Comparison of ENCODE assay signal across 8 cellular contexts in genomic region chr19:33430674-33431277, GRCh38. TPM values are rescaled to one million over a fixed set of nuclear protein-coding genes. Genes with fewer than 3 reads are reported as not detected.
A peak's percentile ranks its signal among the peaks of the same experiment; 100 is the strongest.
DNase-seq lines count a peak whose midpoint lies in the region; ATAC-seq and TF ChIP-seq lines count a peak whose summit lies in the region.

No MANE protein-coding gene starts in this region.

- peak overlapping the region; percentile 78 for H2AFZ ChIP-seq in IMR-90 (replicated peaks; ENCODE audit: low read length, poor library complexity)
- H2AFZ ChIP-seq in OCI-LY7 (ENCODE audit: low read length) = no peak overlapping the region

- peak; percentile 37 for DNase-seq in DMS79 (lab: John Stamatoyannopoulos, UW)
- DNase-seq in IMR-90 = peak; percentile 61
- DNase-seq in OCI-LY7 (ENCODE audit: low spot score) = peak; percentile 60
- peak; percentile 70 for DNase-seq in activated T-cell treated with anti-CD3 and anti-CD28 coated beads, Interleukin-2, amount 50 U/mL, for 1 hour
- no peak for DNase-seq in esophagus muscularis mucosa (ENCODE audit: extremely low spot score)
- peak; percentile 84 for DNase-seq in nephron progenitor cell
- peak; percentile 28 for DNase-seq in stromal cell of bone marrow (ENCODE audit: low read depth)

- H3K27me3 Mint-ChIP-seq in nephron progenitor cell (ENCODE audit: low read depth, poor library complexity) = peaks cover 28% of the 10 kb centered on the region

- H3K4me3 ChIP-seq in IMR-90 (ENCODE audit: insufficient read depth, low read depth, low read length) = no peak overlapping the region
- no peak overlapping the region for H3K4me3 ChIP-seq in OCI-LY7 (ENCODE audit: low read depth, low read length, poor library complexity, severe bottlenecking)
- H3K4me3 ChIP-seq in esophagus muscularis mucosa = no peak overlapping the region

- no peaks in the 10 kb centered on the region for H3K79me1 ChIP-seq in IMR-90 (ENCODE audit: low read depth in 1 of 2, low read length in 2 of 2)

- H2BK5ac ChIP-seq in IMR-90 (ENCODE audit: low read depth, low read length, poor library complexity, severe bottlenecking) = no peak overlapping the region

- no peak overlapping the region for H2AK9ac ChIP-seq in IMR-90 (replicated peaks; ENCODE audit: low read depth, low read length, poor library complexity)

- H3K27me3 ChIP-seq in IMR-90 (ENCODE audit: control insufficient read depth, insufficient read depth, low read length) (no peaks in the 10 kb centered on the region), esophagus muscularis mucosa (no peaks in the 10 kb centered on the region)

- peaks cover 5% of the 10 kb centered on the region; the same call in 1 of the 2 replicates for H3K9me1 ChIP-seq in IMR-90 (ENCODE audit: insufficient read depth, low read length)

- no peak overlapping the region for H4K91ac ChIP-seq in IMR-90 (ENCODE audit: insufficient read depth, low read depth, low read length)

- H3K36me3 ChIP-seq in IMR-90 (ENCODE audit: control insufficient read depth, insufficient read depth, low read length) = no peaks in the 10 kb centered on the region
- no peaks in the 10 kb centered on the region for H3K36me3 ChIP-seq in OCI-LY7 (ENCODE audit: insufficient read depth, low read length)
- peaks cover 0 to 6% (median 3%) of the 10 kb centered on the region in 4 donors for H3K36me3 ChIP-seq in esophagus muscularis mucosa

- no peak overlapping the region for H4K5ac ChIP-seq in IMR-90 (ENCODE audit: low read depth, low read length)

- H3K27ac Mint-ChIP-seq in nephron progenitor cell = no peak overlapping the region

- H3K18ac ChIP-seq in IMR-90 (ENCODE audit: low read depth, low read length) = no peak overlapping the region

- WGBS in IMR-90 (ENCODE audit: extremely low coverage in 2 of 2, insufficient read length in 1 of 2), 2 experiments = 33% methylated on average over 6 of the region's 13 CpGs; no CpG with 5 or more reads in 1 of the 2 experiments
- 37% methylated on average over 13 of the region's 13 CpGs for WGBS in esophagus muscularis mucosa

- no peak overlapping the region for H2BK120ac ChIP-seq in IMR-90 (ENCODE audit: low read depth, low read length)

- TF ChIP-seq POLR2A in IMR-90 (IDR thresholded peaks at IDR 0.05; ENCODE audit: low read depth, low read length) (no peak), esophagus muscularis mucosa (IDR thresholded peaks at IDR 0.05; ENCODE audit: low read depth) (no peak)

- H2BK20ac ChIP-seq in IMR-90 (ENCODE audit: low read depth, low read length) = no peak overlapping the region

- dilution Hi-C loops in IMR-90 (cut with HindIII; ENCODE audit: low sequenced_read_pairs, unreplicated experiment) = no loop called here

- no peak overlapping the region for H2BK15ac ChIP-seq in IMR-90 (ENCODE audit: low read depth, low read length)

- TF ChIP-seq CTCF in IMR-90 (conservative IDR thresholded peaks at IDR 0.05; ENCODE audit: low read depth, low read length) = peak; percentile 76
- TF ChIP-seq CTCF in OCI-LY7 (conservative IDR thresholded peaks at IDR 0.05; ENCODE audit: low read length) = peak; percentile 85
- TF ChIP-seq CTCF in esophagus muscularis mucosa (IDR thresholded peaks at IDR 0.05) = peak; percentile 47 to 65 (median 56)
- TF ChIP-seq CTCF in nephron progenitor cell (IDR thresholded peaks at IDR 0.05) = peak; percentile 89

- TF ChIP-seq EP300 in esophagus muscularis mucosa (IDR thresholded peaks at IDR 0.05) = no peak

- H3K27ac ChIP-seq in IMR-90 (ENCODE audit: insufficient read depth, low read length) = no peak overlapping the region
- no peak overlapping the region for H3K27ac ChIP-seq in OCI-LY7 (ENCODE audit: low read depth, low read length, poor library complexity, severe bottlenecking)
- no peak overlapping the region for H3K27ac ChIP-seq in esophagus muscularis mucosa (replicated peaks in 1 of 4)

- intact Hi-C loops in IMR-90 (cut with micrococcal nuclease) = loop anchor here (1.0 kb wide), 1 partner anchor 341 kb away; no protein-coding TSS in a partner anchor
- intact Hi-C loops in OCI-LY7 (cut with micrococcal nuclease; ENCODE audit: unreplicated experiment) = loop anchor here (1.0 kb wide), 1 partner anchor 341 kb away; no protein-coding TSS in a partner anchor
- intact Hi-C loops in esophagus muscularis mucosa (cut with DNase I) = loop anchor here (2.0 kb wide), 1 partner anchor 340 kb away; no protein-coding TSS in a partner anchor

- H4K20me1 ChIP-seq in IMR-90 (ENCODE audit: insufficient read depth, low read length) (0 out of 2 replicates have a peak, but pooled peaks cover 4% of the 10 kb centered on the region), OCI-LY7 (ENCODE audit: insufficient read depth, low read length) (no peaks in the 10 kb centered on the region)

- no peak overlapping the region for H3K14ac ChIP-seq in IMR-90 (replicated peaks; ENCODE audit: low read depth, low read length)

- BruUV-seq in IMR-90 (replicated peaks; lab: Mats Ljungman, UMichigan) = no TSS peak
- no TSS peak for BruUV-seq in OCI-LY7 (replicated peaks; lab: Mats Ljungman, UMichigan)

- H3K9me3 ChIP-seq in IMR-90 (ENCODE audit: control insufficient read depth, insufficient read depth, low read length) (no peaks in the 10 kb centered on the region), OCI-LY7 (ENCODE audit: low read length) (no peaks in the 10 kb centered on the region), esophagus muscularis mucosa (no peaks in the 10 kb centered on the region)

- H3K4me1 Mint-ChIP-seq in nephron progenitor cell = peaks cover 52% of the 10 kb centered on the region

- no peak overlapping the region for H3K9ac ChIP-seq in IMR-90 (ENCODE audit: low read depth, low read length)

- no peaks in the 10 kb centered on the region for H3K36me3 Mint-ChIP-seq in nephron progenitor cell (ENCODE audit: low read depth)

- H3K4me1 ChIP-seq in IMR-90 (ENCODE audit: control insufficient read depth, insufficient read depth, low read length) (peaks cover 6% of the 10 kb centered on the region; the same call in 1 of the 2 replicates), OCI-LY7 (ENCODE audit: insufficient read depth, low read length, poor library complexity, severe bottlenecking) (no peaks in the 10 kb centered on the region), esophagus muscularis mucosa (peaks cover 0 to 8% (median 2%) of the 10 kb centered on the region in 4 donors)

- peak; percentile 85 for TF ChIP-seq RAD21 in IMR-90 (IDR thresholded peaks at IDR 0.05; ENCODE audit: low read length)

- H3K4ac ChIP-seq in IMR-90 (ENCODE audit: low read depth, low read length) = no peak overlapping the region

- ATAC-seq in IMR-90 (ENCODE audit: low read depth) (peak; percentile 94), GM18868 (IDR thresholded peaks at IDR 0.05; ENCODE audit: unreplicated experiment) (no peak)

- H3K9me3 Mint-ChIP-seq in nephron progenitor cell = no peaks in the 10 kb centered on the region

- no peak overlapping the region for H3K56ac ChIP-seq in IMR-90 (ENCODE audit: extremely low read depth, insufficient read depth, low read length)

- in situ Hi-C loops in IMR-90 (cut with MboI; ENCODE audit: low sequenced_read_pairs) = no loop called here

- H3K79me2 ChIP-seq in OCI-LY7 (ENCODE audit: insufficient read depth, low read depth, low read length) = no peaks in the 10 kb centered on the region

- POLR2A ChIA-PET in IMR-90 (lab: Charles Lee; ENCODE audit: unreplicated experiment) (no interaction called here), OCI-LY7 (lab: Charles Lee) (interaction anchor here (0.6 kb wide), 2 partner anchors 423 to 901 kb away, joined by 4 to 8 read pairs; no protein-coding TSS in a partner anchor)

- H3K9me2 ChIP-seq in OCI-LY7 (ENCODE audit: insufficient read depth, low read length) = no peaks in the 10 kb centered on the region

- no peak overlapping the region for H3K4me2 ChIP-seq in IMR-90 (ENCODE audit: low read depth, low read length)
- H3K4me2 ChIP-seq in OCI-LY7 (ENCODE audit: low read length) = no peak overlapping the region

- H4K8ac ChIP-seq in IMR-90 (ENCODE audit: low read depth in 2 of 2, low read length in 2 of 2) = no peak overlapping the region

- H2AK5ac ChIP-seq in IMR-90 (ENCODE audit: low read depth, low read length) = no peak overlapping the region

- H3K23ac ChIP-seq in IMR-90 (ENCODE audit: low read depth, low read length) = no peak overlapping the region

- CTCF ChIA-PET in IMR-90 (lab: Yijun Ruan, JAX) (interaction anchor here (0.6 to 1.2 kb wide), 7 partner anchors 21 to 353 kb away, joined by 3 to 10 read pairs (median 4); partner anchors contain the start of gene PEPD), OCI-LY7 (lab: Charles Lee; ENCODE audit: unreplicated experiment) (interaction anchor here (0.6 kb wide), 1 partner anchor 248 kb away, joined by 3 read pairs; no protein-coding TSS in a partner anchor)

- H3K4me3 Mint-ChIP-seq in nephron progenitor cell = no peak overlapping the region

TF ChIP-seq in IMR-90, 13 proteins besides CTCF, POLR2A, EP300 and RAD21:
- TF ChIP-seq RCOR1 (IDR thresholded peaks at IDR 0.05; ENCODE audit: insufficient replicate concordance, low read length) (no peak), SMC3 (IDR thresholded peaks at IDR 0.05; ENCODE audit: low read depth, low read length) (peak; percentile 90)
TF ChIP-seq in IMR-90: peak in this region for 1.

RNA-seq across cellular contexts. Expression of gene CEBPG, which starts 57.3 kb away (rescaled TPM):
- 14.3 and 21.1 TPM in 2 replicates for total RNA-seq in IMR-90 (2012; rRNA removed)
- 7.9 and 9.2 TPM in 2 replicates for polyA plus RNA-seq in IMR-90 (2012; rRNA removed)
- 2.9 and 4.9 TPM in 2 replicates for polyA plus RNA-seq in IMR-90 (2012; cell fraction: cytosol; rRNA removed)
- 2.6 and 13.3 TPM in 2 replicates for polyA plus RNA-seq in IMR-90 (2012; cell fraction: nucleus; rRNA removed; ENCODE audit: low replicate concordance)
- 44.9 and 46.1 TPM in 2 replicates for total RNA-seq in OCI-LY7 (2014; rRNA removed; shearing (Covaris generic))
- total RNA-seq in OCI-LY7 (2022) = 45.1 and 52.2 TPM in 2 replicates
- 10 to 100 TPM; 23.1 to 30.3 (median 28.5) TPM for total RNA-seq in esophagus muscularis mucosa
